In genomic region chr21:42130447-42130846, GRCh38 we compare ENCODE assay signal across 3 cellular contexts.
TF ChIP-seq lines count a peak whose summit lies in the region.

No MANE protein-coding gene starts in this region.

TF ChIP-seq in A549, 52 proteins besides CTCF, POLR2A, EP300 and RAD21:
- TF ChIP-seq ELK1 (IDR thresholded peaks at IDR 0.05; ENCODE audit: low read depth, low read length) (no peak), USF2 (IDR thresholded peaks at IDR 0.05) (peak; percentile 58), EHMT2 (IDR thresholded peaks at IDR 0.05; ENCODE audit: low read depth) (no peak)

TF ChIP-seq in IMR-90, 13 proteins besides CTCF, POLR2A, EP300 and RAD21 (continued from another document):
- TF ChIP-seq USF2 (IDR thresholded peaks at IDR 0.05; ENCODE audit: low read depth, low read length) = peak; percentile 47; the same call in 1 of the 2 replicates
TF ChIP-seq in IMR-90: peak in this region for 1.

TF ChIP-seq in WTC11, 78 proteins besides CTCF, POLR2A, EP300 and RAD21 (continued from another document):
- no peak for TF ChIP-seq ZNF281 (CRISPR knock-in tag; IDR thresholded peaks at IDR 0.05)
- no peak for TF ChIP-seq ARID4B (CRISPR knock-in tag; IDR thresholded peaks at IDR 0.05; ENCODE audit: borderline replicate concordance)
- no peak for TF ChIP-seq TEAD1 (CRISPR knock-in tag; IDR thresholded peaks at IDR 0.05)
- peak; percentile 59; the same call in 1 of the 2 replicates for TF ChIP-seq USF2 (CRISPR knock-in tag; IDR thresholded peaks at IDR 0.05)
